28 cellular contexts compared by ENCODE assay signal in genomic region chr17:7408863-7409262, GRCh38. TPM values are rescaled to one million over a fixed set of nuclear protein-coding genes. Genes with fewer than 3 reads are reported as not detected.
DNase-seq lines count a peak whose midpoint lies in the region; ATAC-seq and TF ChIP-seq lines count a peak whose summit lies in the region.
"Had no signal": no experiment of that assay in that cellular context is flagged by ENCODE, and none has a peak within 500 bp of the region (broad histone marks: within the 10 kb centered on the region; RNA-seq: fewer than 3 reads in every experiment).

No MANE protein-coding gene starts in this region.

- no peak for TF ChIP-seq CTCF in endothelial cell (IDR thresholded peaks at IDR 0.05; ENCODE audit: unreplicated experiment)
- no peak for TF ChIP-seq CTCF in neural crest cell (conservative IDR thresholded peaks at IDR 0.05)
- no peak for TF ChIP-seq CTCF in ascending aorta (IDR thresholded peaks at IDR 0.05)

- no peaks in the 10 kb centered on the region for H3K9me3 Mint-ChIP-seq in CD8-positive, alpha-beta memory T cell
- H3K9me3 Mint-ChIP-seq in endothelial cell (ENCODE audit: unreplicated experiment): no peaks in the 10 kb centered on the region
- no peaks in the 10 kb centered on the region for H3K9me3 Mint-ChIP-seq in neural crest cell
- H3K9me3 Mint-ChIP-seq: activated naive CD4-positive, alpha-beta T cell treated with anti-CD3 and anti-CD28 coated beads, Interleukin-2, amount 50 U/mL, for 72 hours; activated T-cell treated with anti-CD3 and anti-CD28 coated beads, Interleukin-2, amount 50 U/mL, for 72 hours; stimulated activated memory B cell treated with anti-CD40 and anti-IgM and Interleukin-4, amounts not matched to agents 10 μg/mL and 1 μg/mL and 100 μg/mL, for 72 hours; T-helper 1 cell treated with Interleukin-12 subunit alpha and Interleukin-12 subunit beta and Interleukin-4 antibody, amounts not matched to agents 30 μg/mL and 1 μg/mL, for 36 hours had no signal

- H3K27me3 Mint-ChIP-seq in CD8-positive, alpha-beta memory T cell: peaks cover 0 to 6% of the 10 kb centered on the region in 2 donors
- H3K27me3 Mint-ChIP-seq in T-helper 17 cell (no peaks in the 10 kb centered on the region), endothelial cell (ENCODE audit: unreplicated experiment) (peaks cover 13% of the 10 kb centered on the region), neural crest cell (ENCODE audit: low read depth) (no peaks in the 10 kb centered on the region)

- H3K4me1 Mint-ChIP-seq in CD8-positive, alpha-beta memory T cell: peaks cover 8 to 28% (median 13%) of the 10 kb centered on the region in 3 donors
- H3K4me1 Mint-ChIP-seq in T-helper 17 cell (peaks cover 24% of the 10 kb centered on the region), endothelial cell (ENCODE audit: unreplicated experiment) (peaks cover 28% of the 10 kb centered on the region), neural crest cell (peaks cover 38% of the 10 kb centered on the region)

- intact Hi-C loops in ascending aorta (cut with DNase I): loop anchor here (10.0 kb wide), 1 partner anchor 276 kb away; the partner anchor contains the start of genes TP53 and WRAP53

- CTCF ChIA-PET in CD8-positive, alpha-beta memory T cell (lab: Charles Lee): interaction anchor here (1.8 to 2.0 kb wide), 2 partner anchors 28 to 53 kb away, joined by 5 to 7 read pairs; no protein-coding TSS in a partner anchor

- H3K4me3 ChIP-seq in CD8-positive, alpha-beta memory T cell (ENCODE audit: low read length): no peak overlapping the region
- H3K4me3 ChIP-seq in ascending aorta: no peak overlapping the region
- H3K4me3 ChIP-seq: heart left ventricle, ovary, SJSA1, smooth muscle cell, vagina had no signal

- DNase-seq in CD8-positive, alpha-beta memory T cell: no peak
- DNase-seq in T-helper 17 cell (no peak), endothelial cell (ENCODE audit: low spot score) (no peak), neural crest cell (ENCODE audit: low read depth, low spot score) (no peak), ascending aorta (ENCODE audit: low spot score in 2 of 2) (no peak), COLO668 (lab: John Stamatoyannopoulos, UW; ENCODE audit: unreplicated experiment) (no peak)
- DNase-seq: EL, GOT3, heart left ventricle, left cardiac atrium, NCI-H526 treated with DMSO at 0.1 percent for 48 hours, testis had no signal

- peaks cover 8% of the 10 kb centered on the region for H3K4me1 ChIP-seq in CD8-positive, alpha-beta memory T cell (ENCODE audit: insufficient read depth, low read length)
- peaks cover 0 to 5% of the 10 kb centered on the region in 2 donors for H3K4me1 ChIP-seq in ascending aorta

- peak overlapping the region in 7 of 8 donors; percentile 25 to 92 (median 48) for H3K27ac Mint-ChIP-seq in CD8-positive, alpha-beta memory T cell
- H3K27ac Mint-ChIP-seq in T-helper 17 cell (no peak overlapping the region), endothelial cell (ENCODE audit: unreplicated experiment) (peak overlapping the region; percentile 63), neural crest cell (ENCODE audit: unreplicated experiment) (no peak overlapping the region)
- H3K27ac Mint-ChIP-seq: activated CD4-positive, alpha-beta T cell treated with anti-CD3 and anti-CD28 coated beads for 36 hours; activated naive CD4-positive, alpha-beta T cell treated with anti-CD3 and anti-CD28 coated beads, Interleukin-2, amount 50 U/mL, for 72 hours; activated T-cell treated with anti-CD3 and anti-CD28 coated beads, Interleukin-2, amount 50 U/mL, for 72 hours; stimulated activated memory B cell treated with anti-CD40 and anti-IgM and Interleukin-4, amounts not matched to agents 10 μg/mL and 1 μg/mL and 100 μg/mL, for 72 hours had no signal

- H3K36me3 Mint-ChIP-seq in CD8-positive, alpha-beta memory T cell: peaks cover 0 to 4% (median 0%) of the 10 kb centered on the region in 3 donors
- H3K36me3 Mint-ChIP-seq in T-helper 17 cell (ENCODE audit: low read depth) (peaks cover 2% of the 10 kb centered on the region), endothelial cell (ENCODE audit: low read depth, unreplicated experiment) (peaks cover 17% of the 10 kb centered on the region), neural crest cell (ENCODE audit: low read depth) (peaks cover 14% of the 10 kb centered on the region)
- H3K36me3 Mint-ChIP-seq: activated naive CD4-positive, alpha-beta T cell treated with anti-CD3 and anti-CD28 coated beads, Interleukin-2, amount 50 U/mL, for 72 hours; stimulated activated memory B cell treated with anti-CD40 and anti-IgM and Interleukin-4, amounts not matched to agents 10 μg/mL and 1 μg/mL and 100 μg/mL, for 72 hours had no signal

- no peak for ATAC-seq in T-helper 17 cell
- ATAC-seq in HG03025 (IDR thresholded peaks at IDR 0.05; ENCODE audit: low FRiP score, unreplicated experiment): no peak
- ATAC-seq in HG03342 (IDR thresholded peaks at IDR 0.05; ENCODE audit: unreplicated experiment): no peak
- ATAC-seq: activated CD4-positive, alpha-beta T cell treated with anti-CD3 and anti-CD28 coated beads for 36 hours; activated naive CD4-positive, alpha-beta T cell treated with anti-CD3 and anti-CD28 coated beads, Interleukin-2, amount 50 U/mL, for 72 hours; activated T-cell treated with anti-CD3 and anti-CD28 coated beads, Interleukin-2, amount 50 U/mL, for 72 hours; heart left ventricle; left cardiac atrium; stimulated activated memory B cell treated with anti-CD40 and anti-IgM and Interleukin-4, amounts not matched to agents 10 μg/mL and 1 μg/mL and 100 μg/mL, for 72 hours had no signal

- H3K27me3 ChIP-seq in CD8-positive, alpha-beta memory T cell (ENCODE audit: insufficient read depth, low read length, poor library complexity, severe bottlenecking): no peaks in the 10 kb centered on the region
- no peaks in the 10 kb centered on the region for H3K27me3 ChIP-seq in ascending aorta
- H3K27me3 ChIP-seq: ovary, SJSA1, testis, vagina had no signal

- no peaks in the 10 kb centered on the region for H3K36me3 ChIP-seq in CD8-positive, alpha-beta memory T cell (ENCODE audit: insufficient read depth, low read length)
- peaks cover 0 to 7% of the 10 kb centered on the region in 2 donors for H3K36me3 ChIP-seq in ascending aorta
- H3K36me3 ChIP-seq: ovary, SJSA1 had no signal

- no peak overlapping the region for H3K27ac ChIP-seq in CD8-positive, alpha-beta memory T cell (ENCODE audit: low read depth, low read length)
- H3K27ac ChIP-seq in ascending aorta: no peak overlapping the region
- H3K27ac ChIP-seq: C4-2B, heart left ventricle, KMS-11, ovary, SJSA1, testis, vagina had no signal

- no peaks in the 10 kb centered on the region for H3K9me3 ChIP-seq in CD8-positive, alpha-beta memory T cell (ENCODE audit: low read length)
- H3K9me3 ChIP-seq in T-helper 17 cell (ENCODE audit: control insufficient read depth, low read length, poor library complexity, severe bottlenecking): no peaks in the 10 kb centered on the region
- no peaks in the 10 kb centered on the region for H3K9me3 ChIP-seq in ascending aorta
- H3K9me3 ChIP-seq: heart left ventricle, ovary, SJSA1, testis, vagina had no signal

- POLR2A ChIA-PET in CD8-positive, alpha-beta memory T cell (lab: Charles Lee): interaction anchor here (0.5 kb wide), 1 partner anchor 37 kb away, joined by 3 read pairs; no protein-coding TSS in a partner anchor

- peak overlapping the region in 6 of 7 donors; percentile 1 to 79 (median 34) for H3K4me3 Mint-ChIP-seq in CD8-positive, alpha-beta memory T cell
- H3K4me3 Mint-ChIP-seq in T-helper 17 cell (peak overlapping the region; percentile 67), endothelial cell (ENCODE audit: unreplicated experiment) (peak overlapping the region; percentile 29), neural crest cell (peak overlapping the region; percentile 78)
- H3K4me3 Mint-ChIP-seq: activated CD4-positive, alpha-beta T cell treated with anti-CD3 and anti-CD28 coated beads for 36 hours; activated T-cell treated with anti-CD3 and anti-CD28 coated beads, Interleukin-2, amount 50 U/mL, for 72 hours; stimulated activated memory B cell treated with anti-CD40 and anti-IgM and Interleukin-4, amounts not matched to agents 10 μg/mL and 1 μg/mL and 100 μg/mL, for 72 hours; T-helper 1 cell treated with Interleukin-12 subunit alpha and Interleukin-12 subunit beta and Interleukin-4 antibody, amounts not matched to agents 30 μg/mL and 1 μg/mL, for 36 hours had no signal

RNA-seq across cellular contexts. Expression of gene NLGN2, which starts 1.2 kb away (rescaled TPM):
- 1 to 10 TPM; 5.6 to 6.6 TPM for total RNA-seq in CD8-positive, alpha-beta memory T cell
- polyA plus RNA-seq in CD8-positive, alpha-beta memory T cell: 0.06 TPM
- total RNA-seq in T-helper 17 cell: 1 to 10 TPM; 5.1 to 6.5 TPM
- 54.8 TPM for total RNA-seq in endothelial cell (ENCODE audit: unreplicated experiment)
- total RNA-seq in neural crest cell: 104 and 106 TPM in 2 replicates
- total RNA-seq in ascending aorta: 34.3 TPM

RNA-seq across cellular contexts. Expression of gene TMEM256, which starts 5.0 kb away (rescaled TPM):
- 10 to 100 TPM; 45.4 to 51.4 TPM for total RNA-seq in CD8-positive, alpha-beta memory T cell
- 62.4 TPM for polyA plus RNA-seq in CD8-positive, alpha-beta memory T cell
- 10 to 100 TPM; 27.3 to 31.7 TPM for total RNA-seq in T-helper 17 cell
- 94.7 TPM for total RNA-seq in endothelial cell (ENCODE audit: unreplicated experiment)
- total RNA-seq in neural crest cell: 71.5 and 71.6 TPM in 2 replicates
- 241 TPM for total RNA-seq in ascending aorta

RNA-seq across cellular contexts. Expression of gene SPEM1, which starts 11.3 kb away (rescaled TPM):
- total RNA-seq in CD8-positive, alpha-beta memory T cell: not detected
- not detected for polyA plus RNA-seq in CD8-positive, alpha-beta memory T cell
- total RNA-seq in T-helper 17 cell (not detected), endothelial cell (ENCODE audit: unreplicated experiment) (0.38 TPM), neural crest cell (0.26 and 0.93 TPM in 2 replicates), ascending aorta (not detected)
- total RNA-seq: activated CD4-positive, alpha-beta T cell treated with anti-CD3 and anti-CD28 coated beads for 36 hours; activated naive CD4-positive, alpha-beta T cell treated with anti-CD3 and anti-CD28 coated beads, Interleukin-2, amount 50 U/mL, for 72 hours; chondrocyte; epithelial cell of proximal tubule; heart left ventricle; HT1080; left cardiac atrium; ovary; SJSA1; smooth muscle cell; vagina had no signal
- polyA plus RNA-seq: heart left ventricle, ovary, smooth muscle cell had no signal

RNA-seq across cellular contexts. Expression of gene PLSCR3, which starts 14.5 kb away (rescaled TPM):
- total RNA-seq in CD8-positive, alpha-beta memory T cell: 10 to 100 TPM; 79.1 to 81.6 TPM
- polyA plus RNA-seq in CD8-positive, alpha-beta memory T cell: 152 TPM
- total RNA-seq in T-helper 17 cell (100 to 1,000 TPM; 120 to 126 TPM), endothelial cell (ENCODE audit: unreplicated experiment) (74.2 TPM), neural crest cell (21.9 and 25.7 TPM in 2 replicates), ascending aorta (297 TPM)

RNA-seq across cellular contexts. Expression of gene SPEM2, which starts 16.6 kb away (rescaled TPM):
- total RNA-seq in CD8-positive, alpha-beta memory T cell: not detected
- not detected for polyA plus RNA-seq in CD8-positive, alpha-beta memory T cell
- total RNA-seq in T-helper 17 cell (not detected), endothelial cell (ENCODE audit: unreplicated experiment) (0.15 TPM), neural crest cell (not detected in 2 replicates), ascending aorta (not detected)
- total RNA-seq: activated CD4-positive, alpha-beta T cell treated with anti-CD3 and anti-CD28 coated beads for 36 hours; activated T-cell treated with anti-CD3 and anti-CD28 coated beads, Interleukin-2, amount 50 U/mL, for 72 hours; chondrocyte; epithelial cell of proximal tubule; heart left ventricle; HT1080; left cardiac atrium; ovary; SJSA1; vagina had no signal
- polyA plus RNA-seq: heart left ventricle, ovary had no signal

Comparison
In these comparisons a context has a peak if more than half of its experiments do, and no peak if none do; other contexts are left out.
1. H3K27ac Mint-ChIP-seq: peak in CD8-positive, alpha-beta memory T cell (7 of 8) and endothelial cell (single experiment); none in T-helper 17 cell (single experiment) and neural crest cell (single experiment).
2. Peak in every context shown above with its lines, with median percentiles within 50 percentile points of each other: H3K4me3 Mint-ChIP-seq.